In the genomic region with DNA sequence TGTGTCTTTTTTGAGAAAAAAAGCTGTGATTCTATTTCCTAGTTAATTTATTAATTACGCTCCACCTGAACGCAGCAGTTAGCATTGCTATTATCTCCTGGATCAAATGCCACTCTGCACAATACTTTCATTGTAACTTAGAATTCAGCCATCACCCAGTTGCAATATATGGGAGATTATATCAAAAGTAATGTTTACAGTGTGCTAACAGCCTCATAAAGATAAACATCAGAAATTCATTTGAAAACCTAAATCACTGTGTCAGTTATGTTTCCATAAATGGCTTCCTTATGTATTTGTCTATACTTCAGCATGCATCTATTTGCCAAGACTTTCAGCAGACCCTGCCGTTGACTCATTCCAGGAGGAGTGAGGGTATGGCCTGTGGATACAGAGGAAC, we compare ENCODE assay signal across 29 cellular contexts.
"Had no signal": no experiment of that assay in that cellular context is flagged by ENCODE, and none has a peak within 500 bp of the region (broad histone marks: within the 10 kb centered on the region; RNA-seq: fewer than 3 reads in every experiment).

No MANE protein-coding gene starts in this region.

- H3K4me1 ChIP-seq: ascending aorta, pancreas, psoas muscle, vagina had no signal

- FAIRE-seq: frontal cortex, pancreas had no signal

- H3K4me3 ChIP-seq: ascending aorta, cardiac muscle cell, coronary artery, dorsolateral prefrontal cortex, pancreas, psoas muscle, smooth muscle cell, vagina had no signal

- DNase-seq: activated CD4-positive, alpha-beta memory T cell treated with anti-CD3 and anti-CD28 coated beads, Interleukin-2, amount 10 ng/mL, durations not matched to agents 7 days and 5 days; activated CD4-positive, alpha-beta T cell treated with anti-CD3 and anti-CD28 coated beads, Interleukin-2, amount 10 ng/mL, durations not matched to agents 24 days and 14 days; activated CD8-positive, alpha-beta memory T cell treated with anti-CD3 and anti-CD28 coated beads, Interleukin-2, amount 50 U/mL, for 48 hours; activated gamma-delta T cell; activated naive CD4-positive, alpha-beta T cell treated with anti-CD3 and anti-CD28 coated beads, Interleukin-2, amount 10 ng/mL, durations not matched to agents 7 days and 5 days; activated naive CD8-positive, alpha-beta T cell treated with anti-CD3 and anti-CD28 coated beads, Interleukin-2, amount 10 ng/mL, durations not matched to agents 7 days and 5 days; activated T-cell treated with anti-CD3 and anti-CD28 coated beads, Interleukin-2, amount 50 U/mL, for 24 hours; dorsolateral prefrontal cortex; effector memory CD4-positive, alpha-beta T cell; kidney glomerular epithelial cell; left ventricle myocardium superior; naive thymus-derived CD4-positive, alpha-beta T cell; pancreas; psoas muscle; stimulated activated CD4-positive, alpha-beta T cell treated with anti-CD3 and anti-CD28 coated beads, Interleukin-1b, Interleukin-23, amount 100 ng/mL, for 48 hours; stimulated activated CD4-positive, alpha-beta T cell treated with anti-CD3 and anti-CD28 coated beads, Interleukin-4, amount 100 ng/mL, for 4 hours; stimulated activated CD8-positive, alpha-beta memory T cell treated with anti-CD3 and anti-CD28 coated beads, Interleukin-4, amount 100 ng/mL, for 48 hours; stimulated activated naive CD8-positive, alpha-beta T cell treated with anti-CD3 and anti-CD28 coated beads, Interleukin-15, amount 100 ng/mL, for 72 hours; substantia nigra; T-helper 9 cell; WERI-Rb-1 had no signal

- H3K9me3 ChIP-seq: ascending aorta, pancreas, psoas muscle, vagina had no signal

- ATAC-seq: activated CD4-positive, CD25-positive, alpha-beta regulatory T cell treated with anti-CD3 and anti-CD28 coated beads, Interleukin-2, amount 50 U/mL, for 24 hours; left ventricle myocardium superior; naive thymus-derived CD4-positive, alpha-beta T cell; pancreas; psoas muscle; stimulated activated memory B cell treated with anti-CD40 and anti-IgM and Interleukin-4, amounts not matched to agents 10 μg/mL and 1 μg/mL and 100 μg/mL, for 72 hours; stimulated activated naive CD8-positive, alpha-beta T cell treated with anti-CD3 and anti-CD28 coated beads, Interleukin-15, amount 100 ng/mL, for 72 hours had no signal

- H3K27me3 ChIP-seq: ascending aorta, cardiac muscle cell, pancreas, vagina had no signal

- H3K36me3 ChIP-seq: ascending aorta, cardiac muscle cell, pancreas, vagina, WERI-Rb-1 had no signal

- H3K27ac ChIP-seq: ascending aorta, cardiac muscle cell, coronary artery, dorsolateral prefrontal cortex, pancreas, psoas muscle, vagina, WERI-Rb-1 had no signal
